Comparison of ENCODE assay signal across 18 cellular contexts in genomic region chr7:66277492-66277891, GRCh38.
"Had no signal": no experiment of that assay in that cellular context is flagged by ENCODE, and none has a peak within 500 bp of the region (broad histone marks: within the 10 kb centered on the region; RNA-seq: fewer than 3 reads in every experiment).

No MANE protein-coding gene starts in this region.

- H3K4me1 Mint-ChIP-seq: activated CD4-positive, alpha-beta T cell treated with anti-CD3 and anti-CD28 coated beads, Interleukin-2, amount 10 ng/mL, durations not matched to agents 7 days and 5 days; activated naive CD4-positive, alpha-beta T cell treated with anti-CD3 and anti-CD28 coated beads, Interleukin-2, amount 50 U/mL, for 24 hours; stimulated activated effector memory CD8-positive, alpha-beta T cell treated with anti-CD3 and anti-CD28 coated beads, Interleukin-12 subunit alpha, Interleukin-12 subunit beta, amount 100 ng/mL, for 72 hours had no signal

- ATAC-seq: activated CD4-positive, CD25-positive, alpha-beta regulatory T cell treated with anti-CD3 and anti-CD28 coated beads, Interleukin-2, amount 50 U/mL, for 24 hours; activated CD8-positive, alpha-beta T cell treated with anti-CD3 and anti-CD28 coated beads, Interleukin-2, amount 10 ng/mL, durations not matched to agents 7 days and 5 days; left cardiac atrium; naive thymus-derived CD8-positive, alpha-beta T cell; sciatic nerve; stimulated activated effector memory CD8-positive, alpha-beta T cell treated with anti-CD3 and anti-CD28 coated beads, Interleukin-12 subunit alpha, Interleukin-12 subunit beta, amount 100 ng/mL, for 72 hours had no signal

- H3K4me3 ChIP-seq: ascending aorta, cardiac muscle cell, stomach, upper lobe of left lung had no signal

- H3K9me3 Mint-ChIP-seq: activated CD4-positive, alpha-beta T cell treated with anti-CD3 and anti-CD28 coated beads, Interleukin-2, amount 10 ng/mL, durations not matched to agents 7 days and 5 days; activated naive CD4-positive, alpha-beta T cell treated with anti-CD3 and anti-CD28 coated beads, Interleukin-2, amount 50 U/mL, for 24 hours; dendritic cell treated with granulocyte-macrophage colony-stimulating factor and Interleukin-4, amounts not matched to agents 40 ng/mL and 50 ng/mL, for 4 days; stimulated activated effector memory CD8-positive, alpha-beta T cell treated with anti-CD3 and anti-CD28 coated beads, Interleukin-12 subunit alpha, Interleukin-12 subunit beta, amount 100 ng/mL, for 72 hours had no signal

- H3K27me3 ChIP-seq: ascending aorta, cardiac muscle cell, stomach, upper lobe of left lung had no signal

- H3K36me3 Mint-ChIP-seq: activated naive CD4-positive, alpha-beta T cell treated with anti-CD3 and anti-CD28 coated beads, Interleukin-2, amount 50 U/mL, for 24 hours; stimulated activated effector memory CD8-positive, alpha-beta T cell treated with anti-CD3 and anti-CD28 coated beads, Interleukin-12 subunit alpha, Interleukin-12 subunit beta, amount 100 ng/mL, for 72 hours had no signal

- DNase-seq: activated CD4-positive, alpha-beta T cell treated with anti-CD3 and anti-CD28 coated beads, Interleukin-2, amount 10 ng/mL, durations not matched to agents 7 days and 5 days; activated CD8-positive, alpha-beta T cell treated with anti-CD3 and anti-CD28 coated beads, Interleukin-2, amount 10 ng/mL, durations not matched to agents 7 days and 5 days; activated effector memory CD4-positive, alpha-beta T cell treated with anti-CD3 and anti-CD28 coated beads, Interleukin-2, amount 50 U/mL, for 16 hours; activated T-cell treated with anti-CD3 and anti-CD28 coated beads, Interleukin-2, amount 50 U/mL, for 48 hours; effector memory CD4-positive, alpha-beta T cell; left cardiac atrium; naive thymus-derived CD8-positive, alpha-beta T cell; stimulated activated CD4-positive, alpha-beta T cell treated with anti-CD3 and anti-CD28 coated beads, Interleukin-4, amount 100 ng/mL, for 24 hours; stomach; T1000; upper lobe of left lung had no signal

- H3K27ac Mint-ChIP-seq: activated CD4-positive, alpha-beta T cell treated with anti-CD3 and anti-CD28 coated beads, Interleukin-2, amount 10 ng/mL, durations not matched to agents 7 days and 5 days; activated CD8-positive, alpha-beta T cell treated with anti-CD3 and anti-CD28 coated beads, Interleukin-2, amount 10 ng/mL, durations not matched to agents 7 days and 5 days; activated naive CD4-positive, alpha-beta T cell treated with anti-CD3 and anti-CD28 coated beads, Interleukin-2, amount 50 U/mL, for 24 hours; dendritic cell treated with granulocyte-macrophage colony-stimulating factor and Interleukin-4, amounts not matched to agents 40 ng/mL and 50 ng/mL, for 4 days; naive thymus-derived CD8-positive, alpha-beta T cell; stimulated activated effector memory CD8-positive, alpha-beta T cell treated with anti-CD3 and anti-CD28 coated beads, Interleukin-12 subunit alpha, Interleukin-12 subunit beta, amount 100 ng/mL, for 72 hours had no signal

- H3K4me3 Mint-ChIP-seq: activated CD4-positive, alpha-beta T cell treated with anti-CD3 and anti-CD28 coated beads, Interleukin-2, amount 10 ng/mL, durations not matched to agents 7 days and 5 days; activated CD8-positive, alpha-beta T cell treated with anti-CD3 and anti-CD28 coated beads, Interleukin-2, amount 10 ng/mL, durations not matched to agents 7 days and 5 days; activated naive CD4-positive, alpha-beta T cell treated with anti-CD3 and anti-CD28 coated beads, Interleukin-2, amount 50 U/mL, for 24 hours; dendritic cell treated with granulocyte-macrophage colony-stimulating factor and Interleukin-4, amounts not matched to agents 40 ng/mL and 50 ng/mL, for 4 days; naive thymus-derived CD8-positive, alpha-beta T cell; stimulated activated effector memory CD8-positive, alpha-beta T cell treated with anti-CD3 and anti-CD28 coated beads, Interleukin-12 subunit alpha, Interleukin-12 subunit beta, amount 100 ng/mL, for 72 hours had no signal

- H3K27me3 Mint-ChIP-seq: activated naive CD4-positive, alpha-beta T cell treated with anti-CD3 and anti-CD28 coated beads, Interleukin-2, amount 50 U/mL, for 24 hours; dendritic cell treated with granulocyte-macrophage colony-stimulating factor and Interleukin-4, amounts not matched to agents 40 ng/mL and 50 ng/mL, for 4 days; naive thymus-derived CD8-positive, alpha-beta T cell had no signal

- H3K27ac ChIP-seq: ascending aorta, cardiac muscle cell, stomach, upper lobe of left lung had no signal

- H3K36me3 ChIP-seq: ascending aorta, cardiac muscle cell, stomach, upper lobe of left lung had no signal

- H3K9me3 ChIP-seq: ascending aorta, stomach, upper lobe of left lung had no signal
